In genomic region chr18:9861933-9862332, GRCh38 we compare ENCODE assay signal across 16 cellular contexts. TPM values are rescaled to one million over a fixed set of nuclear protein-coding genes. Genes with fewer than 3 reads are reported as not detected.
DNase-seq lines count a peak whose midpoint lies in the region; ATAC-seq and TF ChIP-seq lines count a peak whose summit lies in the region.
"Had no signal": no experiment of that assay in that cellular context is flagged by ENCODE, and none has a peak within 500 bp of the region (broad histone marks: within the 10 kb centered on the region; RNA-seq: fewer than 3 reads in every experiment).

No MANE protein-coding gene starts in this region.

- peak; percentile 64 for ATAC-seq in GM18868 (IDR thresholded peaks at IDR 0.05; ENCODE audit: unreplicated experiment)
- ATAC-seq in HG03280 (IDR thresholded peaks at IDR 0.05; ENCODE audit: unreplicated experiment) = peak; percentile 72
- ATAC-seq: naive thymus-derived CD4-positive, alpha-beta T cell; right cardiac atrium had no signal

- DNase-seq in GM13977 (ENCODE audit: low spot score) = peak; percentile 42
- no peak for DNase-seq in activated T-helper 1 cell treated with anti-CD3 and anti-CD28 coated beads, Interleukin-12 subunit alpha, Interleukin-12 subunit beta, Interleukin-2, Interleukin-4 antibody, amounts not matched to agents 30 ng/mL and 10 ng/mL and 1 ng/mL, durations not matched to agents 14 hours and 24 hours and 36 hours (ENCODE audit: low spot score)
- DNase-seq in DMS 273 (lab: John Stamatoyannopoulos, UW; ENCODE audit: unreplicated experiment) = no peak
- DNase-seq in activated gamma-delta T cell treated with Interleukin-2 at 50 U/mL for 16 hours = no peak
- no peak for DNase-seq in glomerular visceral epithelial cell (ENCODE audit: extremely low spot score)
- no peak for DNase-seq in midbrain (lab: John Stamatoyannopoulos, UW)
- DNase-seq: activated effector memory CD4-positive, alpha-beta T cell treated with Interleukin-2 at 50 U/mL for 16 hours; head of caudate nucleus; naive thymus-derived CD4-positive, alpha-beta T cell; NCI-H1436; NCI-H524 treated with DMSO at 0.1 percent for 48 hours; right cardiac atrium had no signal

- H3K36me3 Mint-ChIP-seq in activated T-helper 1 cell treated with anti-CD3 and anti-CD28 coated beads, Interleukin-12 subunit alpha, Interleukin-12 subunit beta, Interleukin-2, Interleukin-4 antibody, amounts not matched to agents 30 ng/mL and 10 ng/mL and 1 ng/mL, durations not matched to agents 14 hours and 24 hours and 36 hours (ENCODE audit: low read depth) = peaks cover 1% of the 10 kb centered on the region
- H3K36me3 Mint-ChIP-seq: CD4-positive, CD25-positive, alpha-beta regulatory T cell had no signal

- intact Hi-C loops in activated T-helper 1 cell treated with anti-CD3 and anti-CD28 coated beads, Interleukin-12 subunit alpha, Interleukin-12 subunit beta, Interleukin-2, Interleukin-4 antibody, amounts not matched to agents 30 ng/mL and 10 ng/mL and 1 ng/mL, durations not matched to agents 14 hours and 24 hours and 36 hours (cut with micrococcal nuclease) = loop anchor here (1.0 to 5.0 kb wide), 3 partner anchors 15 to 189 kb away; no protein-coding TSS in a partner anchor

- H3K4me1 Mint-ChIP-seq in activated T-helper 1 cell treated with anti-CD3 and anti-CD28 coated beads, Interleukin-12 subunit alpha, Interleukin-12 subunit beta, Interleukin-2, Interleukin-4 antibody, amounts not matched to agents 30 ng/mL and 10 ng/mL and 1 ng/mL, durations not matched to agents 14 hours and 24 hours and 36 hours (ENCODE audit: low read depth) = peaks cover 7% of the 10 kb centered on the region
- H3K4me1 Mint-ChIP-seq: CD4-positive, CD25-positive, alpha-beta regulatory T cell had no signal

- TF ChIP-seq CTCF in GM13977 (IDR thresholded peaks at IDR 0.05; ENCODE audit: extremely low read depth, insufficient read depth, missing control alignments) = no peak

- peaks cover 15% of the 10 kb centered on the region for H3K9me3 Mint-ChIP-seq in activated T-helper 1 cell treated with anti-CD3 and anti-CD28 coated beads, Interleukin-12 subunit alpha, Interleukin-12 subunit beta, Interleukin-2, Interleukin-4 antibody, amounts not matched to agents 30 ng/mL and 10 ng/mL and 1 ng/mL, durations not matched to agents 14 hours and 24 hours and 36 hours

- in situ Hi-C loops in GM13977 (cut with MboI; ENCODE audit: low pct_unique_long_range_greater_than_20kb, low sequenced_read_pairs, unreplicated experiment) = no loop called here

- H3K27ac Mint-ChIP-seq in activated T-helper 1 cell treated with anti-CD3 and anti-CD28 coated beads, Interleukin-12 subunit alpha, Interleukin-12 subunit beta, Interleukin-2, Interleukin-4 antibody, amounts not matched to agents 30 ng/mL and 10 ng/mL and 1 ng/mL, durations not matched to agents 14 hours and 24 hours and 36 hours = peak overlapping the region; percentile 53

- peaks cover 2% of the 10 kb centered on the region for H3K27me3 Mint-ChIP-seq in activated T-helper 1 cell treated with anti-CD3 and anti-CD28 coated beads, Interleukin-12 subunit alpha, Interleukin-12 subunit beta, Interleukin-2, Interleukin-4 antibody, amounts not matched to agents 30 ng/mL and 10 ng/mL and 1 ng/mL, durations not matched to agents 14 hours and 24 hours and 36 hours (ENCODE audit: insufficient read depth)

- peak overlapping the region; percentile 31 for H3K4me3 Mint-ChIP-seq in activated T-helper 1 cell treated with anti-CD3 and anti-CD28 coated beads, Interleukin-12 subunit alpha, Interleukin-12 subunit beta, Interleukin-2, Interleukin-4 antibody, amounts not matched to agents 30 ng/mL and 10 ng/mL and 1 ng/mL, durations not matched to agents 14 hours and 24 hours and 36 hours
- H3K4me3 Mint-ChIP-seq: CD4-positive, CD25-positive, alpha-beta regulatory T cell; naive thymus-derived CD4-positive, alpha-beta T cell had no signal

RNA-seq across cellular contexts. Expression of gene TXNDC2, which starts 23.8 kb away (rescaled TPM):
- total RNA-seq in activated T-helper 1 cell treated with anti-CD3 and anti-CD28 coated beads, Interleukin-12 subunit alpha, Interleukin-12 subunit beta, Interleukin-2, Interleukin-4 antibody, amounts not matched to agents 30 ng/mL and 10 ng/mL and 1 ng/mL, durations not matched to agents 14 hours and 24 hours and 36 hours = 0.26 TPM in 1 of 2 replicates, not detected in the other
- total RNA-seq: cardiac septum; CD4-positive, CD25-positive, alpha-beta regulatory T cell had no signal

RNA-seq across cellular contexts. Expression of gene VAPA, which starts 51.9 kb away (rescaled TPM):
- 187 and 201 TPM in 2 replicates for total RNA-seq in activated T-helper 1 cell treated with anti-CD3 and anti-CD28 coated beads, Interleukin-12 subunit alpha, Interleukin-12 subunit beta, Interleukin-2, Interleukin-4 antibody, amounts not matched to agents 30 ng/mL and 10 ng/mL and 1 ng/mL, durations not matched to agents 14 hours and 24 hours and 36 hours
